ENCODE assay signal across 8 cellular contexts in the genomic region with DNA sequence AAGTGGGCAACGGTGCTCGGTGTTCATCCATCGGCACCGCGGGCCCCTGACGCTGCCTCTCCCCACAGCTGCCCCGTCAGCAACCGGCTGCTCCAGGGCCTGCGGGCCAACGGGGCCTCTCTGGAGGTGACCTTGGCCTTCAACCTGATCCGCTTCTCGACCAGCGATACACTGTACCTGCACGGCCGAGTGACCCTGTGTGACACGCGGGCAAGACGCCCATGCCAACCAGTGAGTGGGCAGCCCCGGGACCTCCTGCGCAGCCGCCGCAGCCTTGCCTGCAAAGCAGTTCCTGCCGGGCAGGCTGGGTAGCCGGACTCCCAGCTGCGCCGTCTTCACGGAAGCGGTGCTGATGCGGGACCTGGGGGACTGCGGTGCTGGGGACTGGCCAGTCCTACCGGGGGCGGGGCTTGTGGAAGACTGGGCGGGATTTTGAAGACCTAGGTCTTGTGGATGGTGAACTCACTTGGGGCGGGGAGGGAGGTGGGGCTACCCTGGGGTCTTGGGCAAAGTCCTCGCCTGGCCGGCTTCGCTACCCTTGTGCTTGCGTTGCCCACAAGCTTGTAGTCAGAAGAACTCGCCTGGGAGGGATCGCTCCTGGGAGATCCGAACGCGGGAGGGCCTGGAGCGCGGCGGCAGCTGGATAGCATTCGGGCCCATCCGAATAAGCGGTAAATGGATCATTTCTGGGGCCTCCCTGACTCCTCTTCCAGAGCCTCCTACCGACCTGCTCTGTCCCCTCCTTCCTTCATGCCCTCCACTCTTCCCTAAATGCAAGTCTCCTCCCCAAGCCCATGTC. TPM values are rescaled to one million over a fixed set of nuclear protein-coding genes. Genes with fewer than 3 reads are reported as not detected.
DNase-seq lines count a peak whose midpoint lies in the region; ATAC-seq, FAIRE-seq and TF ChIP-seq lines count a peak whose summit lies in the region.

No MANE protein-coding gene starts in this region.

- peaks cover 8% of the 10 kb centered on the region for H3K4me1 Mint-ChIP-seq in endodermal cell

- peak overlapping the region; percentile 62 for H3K4me3 Mint-ChIP-seq in endodermal cell

- no peaks in the 10 kb centered on the region for H3K36me3 ChIP-seq in endodermal cell (ENCODE audit: control insufficient read depth, insufficient read depth, low read length)

- no peak overlapping the region for H3K27ac ChIP-seq in endodermal cell (ENCODE audit: low read depth, low read length)

- H3K4me1 ChIP-seq in endodermal cell (ENCODE audit: control insufficient read depth, insufficient read depth, low read length), result no peaks in the 10 kb centered on the region

- no peaks in the 10 kb centered on the region for H3K9me3 ChIP-seq in endodermal cell (ENCODE audit: control insufficient read depth, low read length)

- peak overlapping the region; percentile 28 for H3K27ac Mint-ChIP-seq in endodermal cell

- no peaks in the 10 kb centered on the region for H3K9me3 Mint-ChIP-seq in endodermal cell

- ATAC-seq in GM18520 (IDR thresholded peaks at IDR 0.05; ENCODE audit: unreplicated experiment) (no peak), GM19324 (IDR thresholded peaks at IDR 0.05; ENCODE audit: low FRiP score, unreplicated experiment) (no peak)

- H3K36me3 Mint-ChIP-seq in endodermal cell (ENCODE audit: low read depth), result no peaks in the 10 kb centered on the region

- no peak for DNase-seq in GM12891 (ENCODE audit: insufficient read length, low spot score)
- DNase-seq in activated CD8-positive, alpha-beta memory T cell treated with anti-CD3 and anti-CD28 coated beads, Interleukin-2, amount 50 U/mL, for 48 hours, result peak; percentile 75
- DNase-seq in endodermal cell, result peak; percentile 98
- DNase-seq in mesenteric fat pad (ENCODE audit: low spot score), result peak; percentile 92
- DNase-seq in stimulated activated CD8-positive, alpha-beta memory T cell treated with anti-CD3 and anti-CD28 coated beads, Interleukin-4, amount 100 ng/mL, for 24 hours (ENCODE audit: low read depth), result peak; percentile 35
- DNase-seq in NCI-H2029 treated with DMSO at 0.1 percent for 48 hours (lab: John Stamatoyannopoulos, UW), result no peak

- H3K27me3 Mint-ChIP-seq in endodermal cell (ENCODE audit: insufficient read depth), result peaks cover 37% of the 10 kb centered on the region

- H3K27me3 ChIP-seq in endodermal cell (ENCODE audit: control insufficient read depth, insufficient read depth, low read length, poor library complexity, severe bottlenecking), result peaks cover 32% of the 10 kb centered on the region

- H3K4me3 ChIP-seq in endodermal cell (ENCODE audit: low read length), result peak overlapping the region; percentile 82

- FAIRE-seq in GM12891 (lab: Jason Lieb, UNC), result peak; percentile 31

- no peak for TF ChIP-seq POLR2A in GM12891 (IDR thresholded peaks at IDR 0.05; ENCODE audit: low read depth, low read length)

- 20 to 35% methylated on average over 31 to 50 of the region's 50 CpGs for WGBS in endodermal cell (ENCODE audit: insufficient coverage in 1 of 2, insufficient read length in 1 of 2), 2 experiments

- no peak for TF ChIP-seq CTCF in endodermal cell (conservative IDR thresholded peaks at IDR 0.05)

- H3K9ac ChIP-seq in endodermal cell (ENCODE audit: extremely low read depth, low read length, poor library complexity, severe bottlenecking), result no peak overlapping the region

TF ChIP-seq in GM12891, 5 proteins besides CTCF, POLR2A, EP300 and RAD21:
- TF ChIP-seq TAF1 (IDR thresholded peaks at IDR 0.05; ENCODE audit: low read depth, low read length) (no peak), POLR2AphosphoS5 (IDR thresholded peaks at IDR 0.05; ENCODE audit: low read depth, low read length) (no peak), POU2F2 (IDR thresholded peaks at IDR 0.05; ENCODE audit: low read depth, low read length) (no peak), SPI1 (IDR thresholded peaks at IDR 0.05; ENCODE audit: low read depth, low read length) (no peak), PAX5 (IDR thresholded peaks at IDR 0.05; ENCODE audit: insufficient read depth, low read length, severe bottlenecking) (no peak)

RNA-seq across cellular contexts. Expression of a gene that starts 8.8 kb away (rescaled TPM):
- polyA plus RNA-seq in GM12891 (2012; ENCODE audit: low read depth, missing spikeins), result 7.4 TPM
- total RNA-seq in endodermal cell (10 to 100 TPM; 25.6 to 43.6 TPM), mesenteric fat pad (3.5 TPM)
- polyA plus RNA-seq in endodermal cell (2013, experiment 1 of 2), result 35.5 TPM
- 29.0 TPM for polyA plus RNA-seq in endodermal cell (2013, experiment 2 of 2)

RNA-seq across cellular contexts. Expression of a gene that starts 34.8 kb away (rescaled TPM):
- polyA plus RNA-seq in GM12891 (2012; ENCODE audit: low read depth, missing spikeins), result not detected
- total RNA-seq in endodermal cell (under 1 TPM; 0.20 to 0.35 TPM), mesenteric fat pad (not detected)
- 0.18 TPM for polyA plus RNA-seq in endodermal cell (2013, experiment 1 of 2)
- not detected for polyA plus RNA-seq in endodermal cell (2013, experiment 2 of 2)

RNA-seq across cellular contexts. Expression of a gene that starts 47.9 kb away (rescaled TPM):
- polyA plus RNA-seq in GM12891 (2012; ENCODE audit: low read depth, missing spikeins), result 4.1 TPM
- total RNA-seq in endodermal cell (10 to 100 TPM; 35.8 to 44.1 TPM), mesenteric fat pad (1.7 TPM)
- 3.8 TPM for polyA plus RNA-seq in endodermal cell (2013, experiment 1 of 2)
- 3.8 TPM for polyA plus RNA-seq in endodermal cell (2013, experiment 2 of 2)

RNA-seq across cellular contexts. Expression of a gene that starts 53.6 kb away (rescaled TPM):
- 0.39 TPM for polyA plus RNA-seq in GM12891 (2012; ENCODE audit: low read depth, missing spikeins)
- total RNA-seq in endodermal cell, result not detected
- polyA plus RNA-seq in endodermal cell (2013, experiment 1 of 2), result 0.61 TPM
- 0.37 TPM for polyA plus RNA-seq in endodermal cell (2013, experiment 2 of 2)
- not detected for total RNA-seq in mesenteric fat pad

RNA-seq across cellular contexts. Expression of a gene that starts 54.7 kb away (rescaled TPM):
- 92.2 TPM for polyA plus RNA-seq in GM12891 (2012; ENCODE audit: low read depth, missing spikeins)
- total RNA-seq in endodermal cell, result 100 to 1,000 TPM; 119 to 132 TPM
- 187 TPM for polyA plus RNA-seq in endodermal cell (2013, experiment 1 of 2)
- 194 TPM for polyA plus RNA-seq in endodermal cell (2013, experiment 2 of 2)
- total RNA-seq in mesenteric fat pad, result 229 TPM

Comparison
In these comparisons a context has a peak if more than half of its experiments do, and no peak if none do; other contexts are left out.
1. DNase-seq: peak in activated CD8-positive, alpha-beta memory T cell treated with anti-CD3 and anti-CD28 coated beads, Interleukin-2, amount 50 U/mL, for 48 hours (single experiment), endodermal cell (single experiment), mesenteric fat pad (single experiment) and stimulated activated CD8-positive, alpha-beta memory T cell treated with anti-CD3 and anti-CD28 coated beads, Interleukin-4, amount 100 ng/mL, for 24 hours (single experiment); none in GM12891 (single experiment) and NCI-H2029 treated with DMSO at 0.1 percent for 48 hours (single experiment).
2. RNA of a gene that starts 47.9 kb away (total RNA-seq): 35.8 to 44.1 TPM in endodermal cell; 1.7 TPM in mesenteric fat pad (single experiment); every median in the first group is over 10 times any median in the second.